7 cellular contexts compared by ENCODE assay signal in the genomic region with DNA sequence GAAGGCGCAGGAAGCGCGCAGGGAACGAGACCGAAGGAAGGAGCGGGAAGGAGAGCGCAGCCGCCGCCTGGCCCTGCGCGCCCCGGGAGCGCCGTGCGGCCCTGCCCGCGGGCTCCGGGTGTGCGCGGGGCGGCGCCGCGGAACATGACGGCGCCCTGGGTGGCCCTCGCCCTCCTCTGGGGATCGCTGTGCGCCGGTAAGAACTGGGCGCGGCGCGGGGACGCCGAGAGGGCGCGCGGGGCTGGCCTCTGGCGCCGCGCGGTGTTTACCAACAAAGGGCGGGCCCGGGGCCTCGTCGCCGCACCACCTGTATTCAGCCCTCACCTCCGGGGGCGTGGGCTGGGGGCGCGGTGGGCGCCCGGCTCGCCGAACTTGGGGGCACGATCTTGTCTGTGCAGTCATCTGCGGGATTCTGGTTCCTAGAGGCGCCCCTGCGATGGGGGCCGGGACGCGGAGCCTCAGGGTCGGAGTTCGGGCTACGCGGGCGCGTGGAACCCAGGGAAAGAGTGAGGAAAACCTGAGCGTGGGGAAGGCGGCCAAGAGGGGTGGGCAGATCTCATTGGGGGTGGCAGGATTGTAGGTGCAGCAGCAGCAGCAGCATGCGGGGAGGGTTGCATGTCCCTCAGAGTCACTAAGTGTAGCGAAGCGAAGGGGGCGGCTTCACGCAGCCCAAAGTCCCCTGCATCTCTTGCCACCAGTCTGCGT. TPM values are rescaled to one million over a fixed set of nuclear protein-coding genes. Genes with fewer than 3 reads are reported as not detected.
DNase-seq lines count a peak whose midpoint lies in the region; ATAC-seq and TF ChIP-seq lines count a peak whose summit lies in the region.

No MANE protein-coding gene starts in this region.

- peaks cover 18% of the 10 kb centered on the region for H3K4me1 Mint-ChIP-seq in activated T-helper 2 cell treated with anti-CD3 and anti-CD28 coated beads, Interferon-gamma antibody, Interleukin-2, Interleukin-4, amounts not matched to agents 10 μg/mL and 5 μg/mL and 100 μg/mL, durations not matched to agents 14 hours and 24 hours and 36 hours (ENCODE audit: low read depth)

- TF ChIP-seq CTCF in GM06990 (IDR thresholded peaks at IDR 0.05; ENCODE audit: insufficient read depth, low read length, poor library complexity, severe bottlenecking) (no peak), LNCaP clone FGC (IDR thresholded peaks at IDR 0.05; ENCODE audit: control insufficient read depth, extremely low read depth, insufficient read depth) (0 out of 2 replicates have a peak, but pooled peaks have one; percentile 9), omental fat pad (IDR thresholded peaks at IDR 0.05) (no peak)

- H3K4me3 ChIP-seq in GM06990 (replicated peaks; ENCODE audit: low read depth, low read length), result peak overlapping the region; percentile 69
- H3K4me3 ChIP-seq in LNCaP clone FGC (ENCODE audit: low read depth, low read length), result peak overlapping the region; percentile 65

- no peaks in the 10 kb centered on the region for H3K36me3 ChIP-seq in GM06990 (ENCODE audit: control insufficient read depth, insufficient read depth, low read length)

- peak; percentile 31 for ATAC-seq in GM21529 (IDR thresholded peaks at IDR 0.05; ENCODE audit: unreplicated experiment)
- peak; percentile 2 for ATAC-seq in omental fat pad (ENCODE audit: low FRiP score)

- H3K27me3 Mint-ChIP-seq in activated T-helper 2 cell treated with anti-CD3 and anti-CD28 coated beads, Interferon-gamma antibody, Interleukin-2, Interleukin-4, amounts not matched to agents 10 μg/mL and 5 μg/mL and 100 μg/mL, durations not matched to agents 14 hours and 24 hours and 36 hours (ENCODE audit: low read depth), result peaks cover 22% of the 10 kb centered on the region

- no peaks in the 10 kb centered on the region for H3K36me3 Mint-ChIP-seq in activated T-helper 2 cell treated with anti-CD3 and anti-CD28 coated beads, Interferon-gamma antibody, Interleukin-2, Interleukin-4, amounts not matched to agents 10 μg/mL and 5 μg/mL and 100 μg/mL, durations not matched to agents 14 hours and 24 hours and 36 hours (ENCODE audit: low read depth)

- H3K9me3 Mint-ChIP-seq in activated T-helper 2 cell treated with anti-CD3 and anti-CD28 coated beads, Interferon-gamma antibody, Interleukin-2, Interleukin-4, amounts not matched to agents 10 μg/mL and 5 μg/mL and 100 μg/mL, durations not matched to agents 14 hours and 24 hours and 36 hours, result peaks cover 9% of the 10 kb centered on the region

- intact Hi-C loops in activated T-helper 2 cell treated with anti-CD3 and anti-CD28 coated beads, Interferon-gamma antibody, Interleukin-2, Interleukin-4, amounts not matched to agents 10 μg/mL and 5 μg/mL and 100 μg/mL, durations not matched to agents 14 hours and 24 hours and 36 hours (cut with micrococcal nuclease), result loop anchor here (1.0 to 2.0 kb wide), 2 partner anchors 42 to 317 kb away; partner anchors contain the start of genes ACAA1 and EXOG

- peak overlapping the region; percentile 97 for H3K4me3 Mint-ChIP-seq in activated T-helper 2 cell treated with anti-CD3 and anti-CD28 coated beads, Interferon-gamma antibody, Interleukin-2, Interleukin-4, amounts not matched to agents 10 μg/mL and 5 μg/mL and 100 μg/mL, durations not matched to agents 14 hours and 24 hours and 36 hours (ENCODE audit: low read depth)

- no peaks in the 10 kb centered on the region for H3K27me3 ChIP-seq in GM06990 (replicated peaks; ENCODE audit: control insufficient read depth, insufficient read depth, low read length)

- DNase-seq in GM06990 (ENCODE audit: extremely low read depth, insufficient read length) (peak; percentile 50), LNCaP clone FGC (ENCODE audit: low read depth) (no peak), germinal center (ENCODE audit: low spot score) (peak; percentile 54), omental fat pad (ENCODE audit: low spot score) (no peak), foreskin melanocyte (no peak)
- DNase-seq in activated T-helper 2 cell treated with anti-CD3 and anti-CD28 coated beads, Interferon-gamma antibody, Interleukin-2, Interleukin-4, amounts not matched to agents 10 μg/mL and 5 μg/mL and 100 μg/mL, durations not matched to agents 14 hours and 24 hours and 36 hours (ENCODE audit: low spot score), result peak; percentile 42

- H3K27ac Mint-ChIP-seq in activated T-helper 2 cell treated with anti-CD3 and anti-CD28 coated beads, Interferon-gamma antibody, Interleukin-2, Interleukin-4, amounts not matched to agents 10 μg/mL and 5 μg/mL and 100 μg/mL, durations not matched to agents 14 hours and 24 hours and 36 hours, result peak overlapping the region; percentile 86

RNA-seq across cellular contexts. Expression of gene ACVR2B, which starts 0.6 kb away (rescaled TPM):
- 10.3 and 12.0 TPM in 2 replicates for total RNA-seq in activated T-helper 2 cell treated with anti-CD3 and anti-CD28 coated beads, Interferon-gamma antibody, Interleukin-2, Interleukin-4, amounts not matched to agents 10 μg/mL and 5 μg/mL and 100 μg/mL, durations not matched to agents 14 hours and 24 hours and 36 hours
- total RNA-seq in omental fat pad, result 1 to 10 TPM; 2.7 to 9.9 (median 4.3) TPM

RNA-seq across cellular contexts. Expression of gene EXOG, which starts 41.8 kb away (rescaled TPM):
- 13.7 and 14.0 TPM in 2 replicates for total RNA-seq in activated T-helper 2 cell treated with anti-CD3 and anti-CD28 coated beads, Interferon-gamma antibody, Interleukin-2, Interleukin-4, amounts not matched to agents 10 μg/mL and 5 μg/mL and 100 μg/mL, durations not matched to agents 14 hours and 24 hours and 36 hours
- 10 to 100 TPM in 1 of 4 donors, 1 to 10 TPM in 3; 5.8 to 12.9 (median 9.0) TPM for total RNA-seq in omental fat pad

Comparison
In these comparisons a context has a peak if more than half of its experiments do, and no peak if none do; other contexts are left out.
1. DNase-seq: peak in GM06990 (single experiment), activated T-helper 2 cell treated with anti-CD3 and anti-CD28 coated beads, Interferon-gamma antibody, Interleukin-2, Interleukin-4, amounts not matched to agents 10 μg/mL and 5 μg/mL and 100 μg/mL, durations not matched to agents 14 hours and 24 hours and 36 hours (single experiment) and germinal center (single experiment); none in LNCaP clone FGC (single experiment), omental fat pad (single experiment) and foreskin melanocyte (single experiment).